ENCODE assay signal across 8 cellular contexts in genomic region chr19:33905937-33906577, GRCh38.
A peak's percentile ranks its signal among the peaks of the same experiment; 100 is the strongest.
DNase-seq lines count a peak whose midpoint lies in the region; ATAC-seq and FAIRE-seq lines count a peak whose summit lies in the region.

No MANE protein-coding gene starts in this region.

- H3K27ac Mint-ChIP-seq in activated naive CD4-positive, alpha-beta T cell treated with anti-CD3 and anti-CD28 coated beads for 36 hours, result no peak overlapping the region
- no peak overlapping the region for H3K27ac Mint-ChIP-seq in activated naive CD4-positive, alpha-beta T cell treated with anti-CD3 and anti-CD28 coated beads, Interleukin-2, amount 10 ng/mL, durations not matched to agents 7 days and 5 days
- H3K27ac Mint-ChIP-seq in effector memory CD8-positive, alpha-beta T cell, result no peak overlapping the region
- H3K27ac Mint-ChIP-seq in memory B cell (no peak overlapping the region), immature natural killer cell (no peak overlapping the region)

- H3K9me3 Mint-ChIP-seq in activated naive CD4-positive, alpha-beta T cell treated with anti-CD3 and anti-CD28 coated beads for 36 hours, result no peaks in the 10 kb centered on the region
- H3K9me3 Mint-ChIP-seq in activated naive CD4-positive, alpha-beta T cell treated with anti-CD3 and anti-CD28 coated beads, Interleukin-2, amount 10 ng/mL, durations not matched to agents 7 days and 5 days, result no peaks in the 10 kb centered on the region
- no peaks in the 10 kb centered on the region for H3K9me3 Mint-ChIP-seq in effector memory CD8-positive, alpha-beta T cell
- H3K9me3 Mint-ChIP-seq in memory B cell (peaks cover 2% of the 10 kb centered on the region), immature natural killer cell (no peaks in the 10 kb centered on the region)

- no peak for ATAC-seq in effector memory CD8-positive, alpha-beta T cell (replicated peaks)
- ATAC-seq in memory B cell (ENCODE audit: low read depth) (peak; percentile 24), GM21529 (IDR thresholded peaks at IDR 0.05; ENCODE audit: unreplicated experiment) (no peak)

- H3K27me3 Mint-ChIP-seq in activated naive CD4-positive, alpha-beta T cell treated with anti-CD3 and anti-CD28 coated beads for 36 hours (ENCODE audit: low read depth), result peaks cover 43% of the 10 kb centered on the region
- H3K27me3 Mint-ChIP-seq in activated naive CD4-positive, alpha-beta T cell treated with anti-CD3 and anti-CD28 coated beads, Interleukin-2, amount 10 ng/mL, durations not matched to agents 7 days and 5 days, result peaks cover 55% of the 10 kb centered on the region
- peaks cover 54 to 71% of the 10 kb centered on the region in 2 donors for H3K27me3 Mint-ChIP-seq in effector memory CD8-positive, alpha-beta T cell
- H3K27me3 Mint-ChIP-seq in memory B cell (peaks cover 6% of the 10 kb centered on the region), immature natural killer cell (ENCODE audit: low read depth in 3 of 3) (peaks cover 7 to 28% (median 13%) of the 10 kb centered on the region in 3 donors)

- intact Hi-C loops in activated naive CD4-positive, alpha-beta T cell treated with anti-CD3 and anti-CD28 coated beads for 36 hours (cut with micrococcal nuclease), result no loop called here

- peaks cover 5% of the 10 kb centered on the region for H3K4me1 Mint-ChIP-seq in activated naive CD4-positive, alpha-beta T cell treated with anti-CD3 and anti-CD28 coated beads for 36 hours (ENCODE audit: low read depth)
- H3K4me1 Mint-ChIP-seq in activated naive CD4-positive, alpha-beta T cell treated with anti-CD3 and anti-CD28 coated beads, Interleukin-2, amount 10 ng/mL, durations not matched to agents 7 days and 5 days, result peaks cover 6% of the 10 kb centered on the region
- H3K4me1 Mint-ChIP-seq in effector memory CD8-positive, alpha-beta T cell (ENCODE audit: low read depth in 2 of 2), result peaks cover 0 to 4% of the 10 kb centered on the region in 2 donors
- H3K4me1 Mint-ChIP-seq in memory B cell (no peaks in the 10 kb centered on the region), immature natural killer cell (peaks cover 3 to 7% of the 10 kb centered on the region in 2 donors)

- peak; percentile 12 for DNase-seq in activated naive CD4-positive, alpha-beta T cell treated with anti-CD3 and anti-CD28 coated beads for 36 hours
- DNase-seq in activated naive CD4-positive, alpha-beta T cell treated with anti-CD3 and anti-CD28 coated beads, Interleukin-2, amount 10 ng/mL, durations not matched to agents 7 days and 5 days, result no peak
- no peak for DNase-seq in effector memory CD8-positive, alpha-beta T cell
- DNase-seq in memory B cell (ENCODE audit: low spot score in 2 of 2), result no peak
- DNase-seq in urothelium cell line (ENCODE audit: low spot score), result peak; percentile 31
- no peak for DNase-seq in immature natural killer cell
- DNase-seq in medulla oblongata (ENCODE audit: extremely low spot score), result no peak

- FAIRE-seq in urothelium cell line (lab: Jason Lieb, UNC), result no peak

- CTCF ChIA-PET in activated naive CD4-positive, alpha-beta T cell treated with anti-CD3 and anti-CD28 coated beads for 36 hours (lab: Charles Lee), result interaction anchor here (0.9 kb wide), 1 partner anchor 128 kb away, joined by 3 read pairs; no protein-coding TSS in a partner anchor
- CTCF ChIA-PET in activated naive CD4-positive, alpha-beta T cell treated with anti-CD3 and anti-CD28 coated beads, Interleukin-2, amount 10 ng/mL, durations not matched to agents 7 days and 5 days (lab: Charles Lee), result no interaction called here

- H3K4me3 Mint-ChIP-seq in activated naive CD4-positive, alpha-beta T cell treated with anti-CD3 and anti-CD28 coated beads for 36 hours, result peak overlapping the region; percentile 27
- H3K4me3 Mint-ChIP-seq in activated naive CD4-positive, alpha-beta T cell treated with anti-CD3 and anti-CD28 coated beads, Interleukin-2, amount 10 ng/mL, durations not matched to agents 7 days and 5 days, result no peak overlapping the region
- H3K4me3 Mint-ChIP-seq in effector memory CD8-positive, alpha-beta T cell, result peak overlapping the region; percentile 57 to 68
- H3K4me3 Mint-ChIP-seq in memory B cell, result peak overlapping the region; percentile 59
- H3K4me3 Mint-ChIP-seq in immature natural killer cell, result peak overlapping the region in 2 of 5 donors; percentile 46 to 68

- H3K36me3 Mint-ChIP-seq in activated naive CD4-positive, alpha-beta T cell treated with anti-CD3 and anti-CD28 coated beads for 36 hours (ENCODE audit: low read depth), result no peaks in the 10 kb centered on the region
- no peaks in the 10 kb centered on the region for H3K36me3 Mint-ChIP-seq in activated naive CD4-positive, alpha-beta T cell treated with anti-CD3 and anti-CD28 coated beads, Interleukin-2, amount 10 ng/mL, durations not matched to agents 7 days and 5 days
- no peaks in the 10 kb centered on the region for H3K36me3 Mint-ChIP-seq in effector memory CD8-positive, alpha-beta T cell (ENCODE audit: insufficient read depth)
- H3K36me3 Mint-ChIP-seq in memory B cell, result no peaks in the 10 kb centered on the region
- no peaks in the 10 kb centered on the region for H3K36me3 Mint-ChIP-seq in immature natural killer cell

Comparison
In these comparisons a context has a peak if more than half of its experiments do, and no peak if none do; other contexts are left out.
1. DNase-seq: peak in activated naive CD4-positive, alpha-beta T cell treated with anti-CD3 and anti-CD28 coated beads for 36 hours (single experiment) and urothelium cell line (single experiment); none in activated naive CD4-positive, alpha-beta T cell treated with anti-CD3 and anti-CD28 coated beads, Interleukin-2, amount 10 ng/mL, durations not matched to agents 7 days and 5 days (single experiment), effector memory CD8-positive, alpha-beta T cell (0 of 3), memory B cell (0 of 2), immature natural killer cell (0 of 3) and medulla oblongata (single experiment).